Comparison of ENCODE assay signal across 31 cellular contexts in the genomic region with DNA sequence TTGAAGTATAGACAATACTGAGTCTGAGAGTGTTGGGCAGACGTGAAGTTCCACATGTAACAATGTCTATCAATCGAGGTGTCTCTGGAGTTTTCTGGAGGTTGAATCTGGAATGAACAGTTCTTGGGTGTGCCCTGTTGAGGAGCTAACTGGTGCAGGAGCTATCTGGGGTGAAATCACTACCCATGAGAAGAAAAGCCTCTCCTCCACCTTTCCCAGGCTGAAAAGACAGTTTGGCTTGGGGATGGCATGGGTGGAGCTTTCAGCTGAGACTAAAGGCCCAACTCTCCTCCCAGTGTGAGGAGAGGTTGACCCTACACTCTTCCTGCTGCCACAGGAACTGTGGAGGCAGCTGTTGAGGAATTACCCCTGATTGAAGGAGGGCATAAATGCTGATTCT. TPM values are rescaled to one million over a fixed set of nuclear protein-coding genes. Genes with fewer than 3 reads are reported as not detected.
A peak's percentile ranks its signal among the peaks of the same experiment; 100 is the strongest.
DNase-seq lines count a peak whose midpoint lies in the region; ATAC-seq, FAIRE-seq and TF ChIP-seq lines count a peak whose summit lies in the region.
"Had no signal": no experiment of that assay in that cellular context is flagged by ENCODE, and none has a peak within 500 bp of the region (broad histone marks: within the 10 kb centered on the region; RNA-seq: fewer than 3 reads in every experiment).

No MANE protein-coding gene starts in this region.

- H3K4me2 ChIP-seq in keratinocyte (ENCODE audit: control insufficient read depth, extremely low read depth, insufficient read depth, low read depth, low read length): no peak overlapping the region
- H3K4me2 ChIP-seq: GM23338, smooth muscle cell had no signal

- FAIRE-seq in keratinocyte (lab: Jason Lieb, UNC) (no peak), small intestine (lab: Jason Lieb, UNC) (no peak)
- FAIRE-seq: A204.1 had no signal

- no peak overlapping the region for H3K4me3 Mint-ChIP-seq in CD8-positive, alpha-beta memory T cell
- H3K4me3 Mint-ChIP-seq: activated naive CD4-positive, alpha-beta T cell treated with anti-CD3 and anti-CD28 coated beads for 36 hours; activated T-helper 1 cell treated with anti-CD3 and anti-CD28 coated beads, Interleukin-12 subunit alpha, Interleukin-12 subunit beta, Interleukin-2, Interleukin-4 antibody, amounts not matched to agents 30 ng/mL and 10 ng/mL and 1 ng/mL, durations not matched to agents 14 hours and 24 hours and 36 hours; brain; GM23338; HFFc6; nephron; WTC11 had no signal

- no peaks in the 10 kb centered on the region for H3K36me3 ChIP-seq in CD8-positive, alpha-beta memory T cell (ENCODE audit: insufficient read depth, low read length)
- H3K36me3 ChIP-seq in keratinocyte (ENCODE audit: control insufficient read depth in 2 of 2, extremely low read depth in 1 of 2, insufficient read depth in 2 of 2, low read length in 2 of 2) (no peaks in the 10 kb centered on the region), small intestine (ENCODE audit: control insufficient read depth in 2 of 2, insufficient read depth in 2 of 2, low read length in 2 of 2) (no peaks in the 10 kb centered on the region)
- H3K36me3 ChIP-seq: gastroesophageal sphincter, left lung, SJCRH30, uterus had no signal

- intact Hi-C loops in Right ventricle myocardium superior (cut with DNase I): no loop called here

- no peak overlapping the region for H3K4me3 ChIP-seq in CD8-positive, alpha-beta memory T cell (ENCODE audit: low read length)
- no peak overlapping the region for H3K4me3 ChIP-seq in keratinocyte (ENCODE audit: control insufficient read depth in 2 of 3, extremely low read depth in 1 of 3, insufficient read depth in 2 of 3, low read depth in 1 of 3, low read length in 3 of 3)
- H3K4me3 ChIP-seq in small intestine (ENCODE audit: low read depth in 1 of 2, low read length in 2 of 2): no peak overlapping the region
- H3K4me3 ChIP-seq: gastroesophageal sphincter, GM23338, left lung, SJCRH30, smooth muscle cell, uterus had no signal

- H3K27me3 Mint-ChIP-seq in CD8-positive, alpha-beta memory T cell: peaks cover 0 to 1% of the 10 kb centered on the region in 2 donors

- CTCF ChIA-PET in CD8-positive, alpha-beta memory T cell (lab: Charles Lee): interaction anchor here (2.3 kb wide), 1 partner anchor 11 kb away, joined by 15 read pairs; no protein-coding TSS in a partner anchor

- H3K27me3 ChIP-seq in CD8-positive, alpha-beta memory T cell (ENCODE audit: insufficient read depth, low read length, poor library complexity, severe bottlenecking): no peaks in the 10 kb centered on the region
- H3K27me3 ChIP-seq in keratinocyte (ENCODE audit: control insufficient read depth, extremely low read depth, insufficient read depth, low read length): no peaks in the 10 kb centered on the region
- H3K27me3 ChIP-seq in small intestine (ENCODE audit: control insufficient read depth in 2 of 2, insufficient read depth in 2 of 2, low read length in 2 of 2): no peaks in the 10 kb centered on the region
- H3K27me3 ChIP-seq: left lung, SJCRH30, uterus had no signal

- H3K9me1 ChIP-seq in keratinocyte (ENCODE audit: control insufficient read depth, extremely low read depth, insufficient read depth, low read length): no peaks in the 10 kb centered on the region

- 39 to 72% (median 43%) methylated on average over 2 of the region's 2 CpGs for WGBS in small intestine, 3 donors

- peak overlapping the region; percentile 14 to 93 (median 84) for H3K27ac Mint-ChIP-seq in CD8-positive, alpha-beta memory T cell
- H3K27ac Mint-ChIP-seq: activated naive CD4-positive, alpha-beta T cell treated with anti-CD3 and anti-CD28 coated beads for 36 hours; activated T-helper 1 cell treated with anti-CD3 and anti-CD28 coated beads, Interleukin-12 subunit alpha, Interleukin-12 subunit beta, Interleukin-2, Interleukin-4 antibody, amounts not matched to agents 30 ng/mL and 10 ng/mL and 1 ng/mL, durations not matched to agents 14 hours and 24 hours and 36 hours; brain; GM23338; HFFc6; WTC11 had no signal

- DNase-seq in CD8-positive, alpha-beta memory T cell: no peak
- DNase-seq in caudate nucleus (lab: John Stamatoyannopoulos, UW): no peak
- DNase-seq in keratinocyte (ENCODE audit: low read depth, low spot score): no peak
- DNase-seq in small intestine: peak; percentile 54
- no peak for DNase-seq in Right ventricle myocardium superior
- no peak for DNase-seq in RKO (ENCODE audit: low spot score)
- DNase-seq in NCI-H1417 treated with DMSO at 0.1 percent for 48 hours (lab: John Stamatoyannopoulos, UW): no peak
- DNase-seq: activated CD4-positive, alpha-beta T cell treated with anti-CD3 and anti-CD28 coated beads, Interleukin-2, amount 50 U/mL, for 4 hours; activated naive CD4-positive, alpha-beta T cell treated with anti-CD3 and anti-CD28 coated beads for 36 hours; DMS153; HFFc6; hippocampal formation; left lung; mesendoderm; NCI-H1092; NCI-H187; NCI-H2171 treated with DMSO at 0.1 percent for 48 hours; NCI-H526 treated with DMSO at 0.1 percent for 48 hours; retina; uterus had no signal

- H3K9ac ChIP-seq in keratinocyte (ENCODE audit: control insufficient read depth, extremely low read depth, insufficient read depth, low read length): no peak overlapping the region

- H3K79me2 ChIP-seq in keratinocyte (ENCODE audit: control insufficient read depth, insufficient read depth, low read length): no peaks in the 10 kb centered on the region

- H3K4me1 ChIP-seq in CD8-positive, alpha-beta memory T cell (ENCODE audit: insufficient read depth, low read length): peaks cover 37% of the 10 kb centered on the region
- H3K4me1 ChIP-seq in keratinocyte (ENCODE audit: control insufficient read depth, extremely low read depth, insufficient read depth, low read length) (no peaks in the 10 kb centered on the region), small intestine (ENCODE audit: control insufficient read depth in 2 of 2, insufficient read depth in 1 of 2, low read depth in 1 of 2, low read length in 1 of 2) (peaks cover 2 to 5% of the 10 kb centered on the region in 2 donors)
- H3K4me1 ChIP-seq: gastroesophageal sphincter, left lung, SJCRH30, uterus had no signal

- POLR2A ChIA-PET in CD8-positive, alpha-beta memory T cell (lab: Charles Lee): no interaction called here

- no peak for ATAC-seq in GM19324 (IDR thresholded peaks at IDR 0.05; ENCODE audit: low FRiP score, unreplicated experiment)
- ATAC-seq in Right ventricle myocardium superior (ENCODE audit: poor library complexity): no peak
- ATAC-seq: gastroesophageal sphincter, GM23338, left lung, Panc1, WTC11 had no signal

- H3K9me3 ChIP-seq in CD8-positive, alpha-beta memory T cell (ENCODE audit: low read length): no peaks in the 10 kb centered on the region
- H3K9me3 ChIP-seq in keratinocyte (ENCODE audit: control insufficient read depth, low read depth, low read length): no peaks in the 10 kb centered on the region
- no peaks in the 10 kb centered on the region for H3K9me3 ChIP-seq in small intestine (ENCODE audit: control insufficient read depth, low read depth)
- H3K9me3 ChIP-seq: gastroesophageal sphincter, left lung, SJCRH30, uterus had no signal

- dilution Hi-C loops in keratinocyte (cut with MboI; ENCODE audit: extremely low pct_ligation_motif_present, low sequenced_read_pairs): no loop called here

- H2AFZ ChIP-seq in keratinocyte (ENCODE audit: control insufficient read depth, low read length): peak overlapping the region; percentile 38

- H3K36me3 Mint-ChIP-seq in CD8-positive, alpha-beta memory T cell: no peaks in the 10 kb centered on the region
- H3K36me3 Mint-ChIP-seq: brain, WTC11 had no signal

- H3K27ac ChIP-seq in CD8-positive, alpha-beta memory T cell (ENCODE audit: low read depth, low read length): no peak overlapping the region
- H3K27ac ChIP-seq in caudate nucleus (ENCODE audit: low read depth, low read length) (peak overlapping the region; percentile 24), keratinocyte (ENCODE audit: control insufficient read depth, insufficient read depth, low read length) (no peak overlapping the region), small intestine (ENCODE audit: low read depth in 1 of 2, low read length in 1 of 2) (peak overlapping the region; percentile 65 to 83)
- H3K27ac ChIP-seq: gastroesophageal sphincter, left lung, SJCRH30, uterus had no signal

- peaks cover 32 to 43% (median 37%) of the 10 kb centered on the region in 3 donors for H3K4me1 Mint-ChIP-seq in CD8-positive, alpha-beta memory T cell
- H3K4me1 Mint-ChIP-seq: brain had no signal

- TF ChIP-seq CTCF in keratinocyte (optimal IDR thresholded peaks at IDR 0.05 in 1 of 3, IDR thresholded peaks at IDR 0.05 in 1 of 3, conservative IDR thresholded peaks at IDR 0.05 in 1 of 3; ENCODE audit: extremely low read depth in 1 of 3, insufficient read depth in 2 of 3, low read length in 3 of 3): no peak

- H4K20me1 ChIP-seq in keratinocyte (ENCODE audit: control insufficient read depth, extremely low read depth, insufficient read depth, low read length): no peaks in the 10 kb centered on the region

- no peaks in the 10 kb centered on the region for H3K9me3 Mint-ChIP-seq in CD8-positive, alpha-beta memory T cell
- H3K9me3 Mint-ChIP-seq: activated naive CD4-positive, alpha-beta T cell treated with anti-CD3 and anti-CD28 coated beads for 36 hours; activated T-helper 1 cell treated with anti-CD3 and anti-CD28 coated beads, Interleukin-12 subunit alpha, Interleukin-12 subunit beta, Interleukin-2, Interleukin-4 antibody, amounts not matched to agents 30 ng/mL and 10 ng/mL and 1 ng/mL, durations not matched to agents 14 hours and 24 hours and 36 hours; brain; HFFc6; nephron had no signal

RNA-seq across cellular contexts. Expression of gene GOLGA4, which starts 14.3 kb away (rescaled TPM):
- 10 to 100 TPM; 39.4 to 42.1 TPM for total RNA-seq in CD8-positive, alpha-beta memory T cell
- polyA plus RNA-seq in CD8-positive, alpha-beta memory T cell: 38.6 TPM
- 23.2 to 37.9 TPM (median 28.4 TPM) in 3 replicates for polyA plus RNA-seq in keratinocyte
- 234 TPM for polyA plus RNA-seq in keratinocyte (2011; ENCODE audit: low read depth)
- polyA plus RNA-seq in keratinocyte (2011; cell fraction: cytosol; rRNA removed): 20.1 and 32.3 TPM in 2 replicates
- polyA plus RNA-seq in keratinocyte (2011; cell fraction: nucleus; rRNA removed): 31.5 and 54.6 TPM in 2 replicates
- 43.9 and 68.5 TPM in 2 replicates for polyA plus RNA-seq in keratinocyte (2012; ENCODE audit: low replicate concordance)
- 18.6 to 42.8 TPM (median 23.4 TPM) in 3 replicates for polyA minus RNA-seq in keratinocyte
- polyA minus RNA-seq in keratinocyte (2011; cell fraction: cytosol; rRNA and poly(A)+ RNA removed): 39.3 TPM
- polyA minus RNA-seq in keratinocyte (2011; cell fraction: nucleus; rRNA and poly(A)+ RNA removed): 33.4 and 81.5 TPM in 2 replicates
- 100 to 1,000 TPM in 1 of 3 donors, 10 to 100 TPM in 2; 37.8 to 132 (median 72.7) TPM for polyA plus RNA-seq in small intestine
- total RNA-seq in Right ventricle myocardium superior: 170 TPM

RNA-seq across cellular contexts. Expression of gene LRRFIP2, which starts 54.4 kb away (rescaled TPM):
- total RNA-seq in CD8-positive, alpha-beta memory T cell: 10 to 100 TPM; 34.1 to 34.3 TPM
- polyA plus RNA-seq in CD8-positive, alpha-beta memory T cell: 21.9 TPM
- polyA plus RNA-seq in keratinocyte (40.9 to 70.3 TPM (median 57.8 TPM) in 3 replicates), small intestine (10 to 100 TPM; 36.3 to 87.2 (median 51.1) TPM)
- polyA plus RNA-seq in keratinocyte (2011; ENCODE audit: low read depth): 391 TPM
- polyA plus RNA-seq in keratinocyte (2011; cell fraction: cytosol; rRNA removed): 55.5 and 69.8 TPM in 2 replicates
- 54.5 and 81.0 TPM in 2 replicates for polyA plus RNA-seq in keratinocyte (2011; cell fraction: nucleus; rRNA removed)
- 58.7 and 85.4 TPM in 2 replicates for polyA plus RNA-seq in keratinocyte (2012; ENCODE audit: low replicate concordance)
- 9.4 to 62.4 TPM (median 24.3 TPM) in 3 replicates for polyA minus RNA-seq in keratinocyte
- 31.3 TPM for polyA minus RNA-seq in keratinocyte (2011; cell fraction: cytosol; rRNA and poly(A)+ RNA removed)
- 89.6 and 133 TPM in 2 replicates for polyA minus RNA-seq in keratinocyte (2011; cell fraction: nucleus; rRNA and poly(A)+ RNA removed)
- 150 TPM for total RNA-seq in Right ventricle myocardium superior

Comparison
In these comparisons a context has a peak if more than half of its experiments do, and no peak if none do; other contexts are left out.
1. H3K27ac ChIP-seq: peak in caudate nucleus (single experiment) and small intestine (2 of 2); none in CD8-positive, alpha-beta memory T cell (single experiment) and keratinocyte (single experiment).